ENCODE assay signal across 12 cellular contexts in genomic region chr2:236745420-236746210, GRCh38.
A peak's percentile ranks its signal among the peaks of the same experiment; 100 is the strongest.
DNase-seq lines count a peak whose midpoint lies in the region; ATAC-seq and TF ChIP-seq lines count a peak whose summit lies in the region.
"Had no signal": no experiment of that assay in that cellular context is flagged by ENCODE, and none has a peak within 500 bp of the region (broad histone marks: within the 10 kb centered on the region; RNA-seq: fewer than 3 reads in every experiment).

No MANE protein-coding gene starts in this region.

- H3K36me3 ChIP-seq in kidney epithelial cell (ENCODE audit: control insufficient read depth, insufficient read depth, low read length) = no peaks in the 10 kb centered on the region

- no peak overlapping the region for H3K4me3 ChIP-seq in astrocyte of the cerebellum (ENCODE audit: low read depth, low read length)
- H3K4me3 ChIP-seq in kidney epithelial cell (ENCODE audit: low read depth, low read length) = no peak overlapping the region

- DNase-seq in A172 (ENCODE audit: low spot score) = peak; percentile 64
- DNase-seq in HK-2 (ENCODE audit: unreplicated experiment) = peak; percentile 45
- peak; percentile 68 for DNase-seq in astrocyte of the cerebellum (ENCODE audit: low read depth)
- peak; percentile 83 for DNase-seq in kidney epithelial cell (ENCODE audit: low read depth)
- no peak for DNase-seq in NOMO-1 (lab: John Stamatoyannopoulos, UW; ENCODE audit: unreplicated experiment in 2 of 2)
- DNase-seq in NK-92 treated with Interleukin-12 subunit alpha and Interleukin-12 subunit beta, amount 100 ng/mL, for 24 hours (lab: John Stamatoyannopoulos, UW) = no peak
- DNase-seq: glutamatergic neuron, NCI-H1930, occipital lobe had no signal

- ATAC-seq in GM21576 (IDR thresholded peaks at IDR 0.05; ENCODE audit: unreplicated experiment) (no peak), HG02884 (IDR thresholded peaks at IDR 0.05; ENCODE audit: unreplicated experiment) (no peak)
- ATAC-seq: activated naive CD4-positive, alpha-beta T cell treated with anti-CD3 and anti-CD28 coated beads, Interleukin-2, amount 50 U/mL, for 72 hours had no signal

- no peaks in the 10 kb centered on the region for H3K27me3 ChIP-seq in kidney epithelial cell (ENCODE audit: control insufficient read depth, insufficient read depth, low read length)

- in situ Hi-C loops in astrocyte of the cerebellum (cut with HindIII; ENCODE audit: low sequenced_read_pairs) = no loop called here

- TF ChIP-seq CTCF in astrocyte of the cerebellum (IDR thresholded peaks at IDR 0.05; ENCODE audit: low read depth, low read length, missing control alignments) (no peak), kidney epithelial cell (IDR thresholded peaks at IDR 0.05; ENCODE audit: insufficient read depth, low read length, poor library complexity, severe bottlenecking) (no peak)

Comparison
In these comparisons a context has a peak if more than half of its experiments do, and no peak if none do; other contexts are left out.
1. DNase-seq: peak in A172 (single experiment), HK-2 (single experiment), astrocyte of the cerebellum (single experiment) and kidney epithelial cell (single experiment); none in NOMO-1 (0 of 2) and NK-92 treated with Interleukin-12 subunit alpha and Interleukin-12 subunit beta, amount 100 ng/mL, for 24 hours (single experiment).